In genomic region chr7:103297837-103298179, GRCh38 we compare ENCODE assay signal across 8 cellular contexts. TPM values are rescaled to one million over a fixed set of nuclear protein-coding genes. Genes with fewer than 3 reads are reported as not detected.
A peak's percentile ranks its signal among the peaks of the same experiment; 100 is the strongest.
DNase-seq lines count a peak whose midpoint lies in the region; ATAC-seq and TF ChIP-seq lines count a peak whose summit lies in the region.

No MANE protein-coding gene starts in this region.

- peaks cover 3% of the 10 kb centered on the region for H3K27me3 ChIP-seq in cardiac muscle cell
- no peaks in the 10 kb centered on the region for H3K27me3 ChIP-seq in SU-DHL-6 (ENCODE audit: low read length)
- H3K27me3 ChIP-seq in hepatocyte, result no peaks in the 10 kb centered on the region
- no peaks in the 10 kb centered on the region for H3K27me3 ChIP-seq in stomach smooth muscle (ENCODE audit: control insufficient read depth in 1 of 2, insufficient read depth in 2 of 2, low read length in 2 of 2)

- under 1% methylated on average over 7 of the region's 7 CpGs for WGBS in hepatocyte (ENCODE audit: low lambda C conversion rate, missing lambda C conversion rate)

- H3F3A ChIP-seq in SU-DHL-6 (ENCODE audit: insufficient read depth), result no peaks in the 10 kb centered on the region

- H3K4me3 ChIP-seq in cardiac muscle cell (peak overlapping the region; percentile 67), SU-DHL-6 (ENCODE audit: insufficient read depth, low read length, poor library complexity, severe bottlenecking) (peak overlapping the region; percentile 86), hepatocyte (peak overlapping the region; percentile 81), stomach smooth muscle (ENCODE audit: low read length in 2 of 2) (peak overlapping the region; percentile 87 to 88)

- no peak for DNase-seq in cardiac muscle cell (ENCODE audit: low read depth in 1 of 2, low spot score in 1 of 2)
- no peak for DNase-seq in left ventricle myocardium superior
- DNase-seq in hepatocyte (ENCODE audit: low spot score), result no peak
- no peak for DNase-seq in head of caudate nucleus
- DNase-seq in hippocampal formation (lab: John Stamatoyannopoulos, UW), result no peak

- TF ChIP-seq CTCF in cardiac muscle cell (IDR thresholded peaks at IDR 0.05; ENCODE audit: low read depth, low read length) (no peak), SU-DHL-6 (IDR thresholded peaks at IDR 0.05; ENCODE audit: insufficient read depth, low read length, poor library complexity, severe bottlenecking) (no peak), hepatocyte (IDR thresholded peaks at IDR 0.05; ENCODE audit: poor library complexity) (no peak)

- H3K4me1 ChIP-seq in cardiac muscle cell (ENCODE audit: low read depth) (peaks cover 9% of the 10 kb centered on the region), hepatocyte (ENCODE audit: insufficient read depth) (peaks cover 7% of the 10 kb centered on the region), stomach smooth muscle (ENCODE audit: control insufficient read depth, insufficient read depth, low read length) (peaks cover 16% of the 10 kb centered on the region)

- H3K9ac ChIP-seq in SU-DHL-6 (ENCODE audit: low read length), result peak overlapping the region; percentile 79
- peak overlapping the region; percentile 78 to 87 for H3K9ac ChIP-seq in stomach smooth muscle (ENCODE audit: low read length in 2 of 2)

- H3K4me2 ChIP-seq in SU-DHL-6 (ENCODE audit: low read depth, low read length, poor library complexity, severe bottlenecking), result peak overlapping the region; percentile 98
- H3K4me2 ChIP-seq in hepatocyte, result peak overlapping the region; percentile 86

- H3K9me3 ChIP-seq in cardiac muscle cell (ENCODE audit: low read depth) (no peaks in the 10 kb centered on the region), SU-DHL-6 (ENCODE audit: insufficient read depth, low read length) (no peaks in the 10 kb centered on the region), hepatocyte (ENCODE audit: low read depth) (no peaks in the 10 kb centered on the region), stomach smooth muscle (ENCODE audit: control insufficient read depth in 2 of 2, low read length in 2 of 2) (no peaks in the 10 kb centered on the region)

- intact Hi-C loops in left ventricle myocardium superior (cut with micrococcal nuclease), result no loop called here
- intact Hi-C loops in head of caudate nucleus (cut with DNase I), result loop anchor here (5.0 kb wide), 1 partner anchor 109 kb away; no protein-coding TSS in a partner anchor

- H2AFZ ChIP-seq in SU-DHL-6 (ENCODE audit: low read depth, low read length, severe bottlenecking) (peak overlapping the region; percentile 78), hepatocyte (peak overlapping the region; percentile 64)

- H3K9me2 ChIP-seq in SU-DHL-6 (replicated peaks; ENCODE audit: insufficient read depth, low read length), result no peaks in the 10 kb centered on the region
- no peaks in the 10 kb centered on the region for H3K9me2 ChIP-seq in hepatocyte (replicated peaks; ENCODE audit: insufficient read depth)

- H4K20me1 ChIP-seq in SU-DHL-6 (ENCODE audit: low read depth, low read length) (peaks cover 3% of the 10 kb centered on the region; the same call in 1 of the 2 replicates), hepatocyte (ENCODE audit: insufficient read depth, poor library complexity, severe bottlenecking) (no peaks in the 10 kb centered on the region)

- peak overlapping the region; percentile 91 for H3K27ac ChIP-seq in cardiac muscle cell
- H3K27ac ChIP-seq in SU-DHL-6 (ENCODE audit: low read depth, low read length), result peak overlapping the region; percentile 53
- H3K27ac ChIP-seq in hepatocyte, result peak overlapping the region; percentile 94
- peak overlapping the region; percentile 80 for H3K27ac ChIP-seq in stomach smooth muscle (ENCODE audit: low read length)

- ATAC-seq in left ventricle myocardium superior, result no peak
- ATAC-seq in HG03139 (IDR thresholded peaks at IDR 0.05; ENCODE audit: unreplicated experiment), result no peak

- peaks cover 42% of the 10 kb centered on the region for H3K79me2 ChIP-seq in SU-DHL-6 (ENCODE audit: insufficient read depth, low read length)
- H3K79me2 ChIP-seq in hepatocyte, result peaks cover 39% of the 10 kb centered on the region

- H3K36me3 ChIP-seq in cardiac muscle cell (peaks cover 23% of the 10 kb centered on the region), SU-DHL-6 (ENCODE audit: low read length) (peaks cover 29% of the 10 kb centered on the region), hepatocyte (replicated peaks; ENCODE audit: insufficient read depth, low read depth) (peaks cover 7% of the 10 kb centered on the region), stomach smooth muscle (ENCODE audit: control insufficient read depth in 2 of 2, insufficient read depth in 2 of 2, low read length in 2 of 2) (peaks cover 14 to 21% of the 10 kb centered on the region in 2 donors)

RNA-seq across cellular contexts. Expression of gene PMPCB, which starts 0.6 kb away (rescaled TPM):
- total RNA-seq in cardiac muscle cell, result 67.4 and 76.4 TPM in 2 replicates
- 92.2 and 102 TPM in 2 replicates for polyA plus RNA-seq in cardiac muscle cell
- 79.3 TPM for total RNA-seq in left ventricle myocardium superior
- total RNA-seq in hepatocyte, result 59.3 and 67.6 TPM in 2 replicates
- 53.3 and 63.0 TPM in 2 replicates for polyA plus RNA-seq in hepatocyte

RNA-seq across cellular contexts. Expression of gene DNAJC2, which starts 46.8 kb away (rescaled TPM):
- total RNA-seq in cardiac muscle cell (9.3 and 22.7 TPM in 2 replicates), left ventricle myocardium superior (13.9 TPM), hepatocyte (22.8 and 24.8 TPM in 2 replicates)
- polyA plus RNA-seq in cardiac muscle cell (36.4 and 53.0 TPM in 2 replicates), hepatocyte (33.7 and 38.2 TPM in 2 replicates)

RNA-seq across cellular contexts. Expression of gene PSMC2, which starts 49.6 kb away (rescaled TPM):
- total RNA-seq in cardiac muscle cell (75.6 and 90.6 TPM in 2 replicates), left ventricle myocardium superior (117 TPM), hepatocyte (126 and 158 TPM in 2 replicates)
- polyA plus RNA-seq in cardiac muscle cell (112 and 156 TPM in 2 replicates), hepatocyte (138 and 143 TPM in 2 replicates)
